12 cellular contexts compared by ENCODE assay signal in genomic region chr2:11286323-11286722, GRCh38.
"Had no signal": no experiment of that assay in that cellular context is flagged by ENCODE, and none has a peak within 500 bp of the region (broad histone marks: within the 10 kb centered on the region; RNA-seq: fewer than 3 reads in every experiment).

No MANE protein-coding gene starts in this region.

- H3K27me3 ChIP-seq: sigmoid colon had no signal

- H3K27ac Mint-ChIP-seq: effector memory CD8-positive, alpha-beta T cell; stimulated activated effector memory CD8-positive, alpha-beta T cell treated with anti-CD3 and anti-CD28 coated beads, Interleukin-12 subunit alpha, Interleukin-12 subunit beta, amount 100 ng/mL, for 72 hours had no signal

- DNase-seq: activated CD4-positive, alpha-beta T cell treated with anti-CD3 and anti-CD28 coated beads, Interleukin-2, amount 50 U/mL, for 1 hour; activated naive CD4-positive, alpha-beta T cell treated with Interleukin-2 at 50 U/mL for 16 hours; activated T-cell treated with anti-CD3 and anti-CD28 coated beads for 4 hours; anterior cingulate cortex; dermis blood vessel endothelial cell; effector memory CD8-positive, alpha-beta T cell; kidney glomerular epithelial cell; sigmoid colon; stimulated activated CD4-positive, alpha-beta T cell treated with anti-CD3 and anti-CD28 coated beads, Interleukin-12 subunit alpha, Interleukin-12 subunit beta, amount 100 ng/mL, for 4 hours; SW 1271 had no signal

- H3K27me3 Mint-ChIP-seq: effector memory CD8-positive, alpha-beta T cell had no signal

- ATAC-seq: effector memory CD8-positive, alpha-beta T cell had no signal

- H3K4me3 ChIP-seq: sigmoid colon had no signal

- H3K27ac ChIP-seq: sigmoid colon had no signal

- H3K9me3 ChIP-seq: sigmoid colon had no signal

- H3K9me3 Mint-ChIP-seq: stimulated activated effector memory CD8-positive, alpha-beta T cell treated with anti-CD3 and anti-CD28 coated beads, Interleukin-12 subunit alpha, Interleukin-12 subunit beta, amount 100 ng/mL, for 72 hours had no signal

- H3K4me3 Mint-ChIP-seq: effector memory CD8-positive, alpha-beta T cell; neural crest cell; stimulated activated effector memory CD8-positive, alpha-beta T cell treated with anti-CD3 and anti-CD28 coated beads, Interleukin-12 subunit alpha, Interleukin-12 subunit beta, amount 100 ng/mL, for 72 hours had no signal
